In genomic region chr13:101127741-101128353, GRCh38 we compare ENCODE assay signal across 2 cellular contexts.
TF ChIP-seq lines count a peak whose summit lies in the region.

No MANE protein-coding gene starts in this region.

TF ChIP-seq in IMR-90, 13 proteins besides CTCF, POLR2A, EP300 and RAD21:
- TF ChIP-seq BHLHE40 (IDR thresholded peaks at IDR 0.05; ENCODE audit: low read depth, low read length) (no peak), RCOR1 (IDR thresholded peaks at IDR 0.05; ENCODE audit: insufficient replicate concordance, low read length) (no peak), SMC3 (IDR thresholded peaks at IDR 0.05; ENCODE audit: low read depth, low read length) (peak; percentile 78)

TF ChIP-seq in H1, 55 proteins besides CTCF, POLR2A, EP300 and RAD21:
- TF ChIP-seq RNF2 (IDR thresholded peaks at IDR 0.05; ENCODE audit: borderline replicate concordance, low read depth, low read length, missing control alignments, poor library complexity, severe bottlenecking) (no peak), SIX5 (IDR thresholded peaks at IDR 0.05; ENCODE audit: low read depth, low read length) (no peak), BACH1 (IDR thresholded peaks at IDR 0.05; ENCODE audit: low read length) (no peak), BRCA1 (IDR thresholded peaks at IDR 0.05; ENCODE audit: low read depth, low read length) (no peak), RFX5 (IDR thresholded peaks at IDR 0.05; ENCODE audit: borderline replicate concordance, low read depth, low read length) (no peak), HDAC2 (IDR thresholded peaks at IDR 0.05; ENCODE audit: borderline replicate concordance in 1 of 2, low read depth in 2 of 2, low read length in 2 of 2) (no peak), TAF7 (optimal IDR thresholded peaks at IDR 0.05; ENCODE audit: borderline replicate concordance, low read depth, low read length) (no peak), KDM4A (IDR thresholded peaks at IDR 0.05; ENCODE audit: low read depth, low read length, severe bottlenecking) (no peak), ATF3 (IDR thresholded peaks at IDR 0.05; ENCODE audit: insufficient read depth, low read depth, low read length) (no peak), CBX5 (IDR thresholded peaks at IDR 0.05; ENCODE audit: low read depth, low read length) (no peak), JUND (IDR thresholded peaks at IDR 0.05; ENCODE audit: low read length) (no peak), CHD1 (IDR thresholded peaks at IDR 0.05; ENCODE audit: low read depth, low read length) (no peak), GABPA (IDR thresholded peaks at IDR 0.05; ENCODE audit: borderline replicate concordance, insufficient read depth, low read length) (no peak), SIN3A (conservative IDR thresholded peaks at IDR 0.05 in 1 of 2, IDR thresholded peaks at IDR 0.05 in 1 of 2; ENCODE audit: low read depth in 1 of 2, low read length in 2 of 2) (no peak), CBX8 (IDR thresholded peaks at IDR 0.05; ENCODE audit: borderline replicate concordance, low read depth, low read length) (no peak), ZNF274 (IDR thresholded peaks at IDR 0.05; ENCODE audit: borderline replicate concordance, extremely low read depth, low read length) (no peak), CHD2 (IDR thresholded peaks at IDR 0.05; ENCODE audit: low read length) (no peak), CTBP2 (IDR thresholded peaks at IDR 0.05; ENCODE audit: borderline replicate concordance, insufficient read depth, insufficient read length, low read length) (no peak), EGR1 (IDR thresholded peaks at IDR 0.05; ENCODE audit: borderline replicate concordance, low read depth, low read length) (no peak), E2F6 (IDR thresholded peaks at IDR 0.05) (no peak)
TF ChIP-seq in H1: peak in this region for 0.
